In the genomic region with DNA sequence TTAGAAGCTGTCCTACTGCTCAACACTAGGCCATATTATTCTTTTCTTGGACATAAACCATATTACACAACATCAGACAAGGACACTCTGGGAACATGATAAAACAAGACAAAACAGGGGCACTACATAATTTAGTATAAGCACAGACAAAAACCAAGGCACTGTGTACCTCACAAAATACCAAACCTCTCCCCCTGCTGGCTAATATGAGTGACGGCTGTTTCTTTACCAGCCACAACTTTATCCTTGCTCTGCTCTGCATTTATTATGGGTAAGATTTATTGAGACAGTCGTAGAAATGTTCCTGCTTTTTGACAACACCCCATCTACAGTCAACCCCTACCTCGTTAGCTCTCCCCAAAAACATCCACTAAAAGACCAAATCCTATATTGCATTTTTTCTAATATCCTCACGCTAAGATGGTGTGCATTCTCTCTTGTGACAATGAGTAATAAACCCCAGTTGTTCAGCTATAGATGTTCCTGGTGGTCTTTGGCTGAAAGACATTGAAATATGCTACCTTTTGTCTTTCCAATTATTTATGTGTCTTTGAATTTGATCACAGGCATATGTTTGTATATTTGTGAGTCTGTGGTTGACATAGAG, we compare ENCODE assay signal across 9 cellular contexts. TPM values are rescaled to one million over a fixed set of nuclear protein-coding genes. Genes with fewer than 3 reads are reported as not detected.
A peak's percentile ranks its signal among the peaks of the same experiment; 100 is the strongest.
DNase-seq lines count a peak whose midpoint lies in the region; TF ChIP-seq lines count a peak whose summit lies in the region.
"Had no signal": no experiment of that assay in that cellular context is flagged by ENCODE, and none has a peak within 500 bp of the region (broad histone marks: within the 10 kb centered on the region; RNA-seq: fewer than 3 reads in every experiment).

No MANE protein-coding gene starts in this region.

- H3K27ac ChIP-seq in spleen (no peak overlapping the region), sigmoid colon (no peak overlapping the region), prostate gland (no peak overlapping the region)
- H3K27ac ChIP-seq: SJCRH30 had no signal

- H3K4me1 ChIP-seq in spleen: no peaks in the 10 kb centered on the region
- no peaks in the 10 kb centered on the region for H3K4me1 ChIP-seq in sigmoid colon
- H3K4me1 ChIP-seq in prostate gland (replicated peaks): no peaks in the 10 kb centered on the region

- no peak for TF ChIP-seq EP300 in sigmoid colon (IDR thresholded peaks at IDR 0.05)

- H3K27me3 ChIP-seq in spleen (replicated peaks in 1 of 7) (no peaks in the 10 kb centered on the region), sigmoid colon (no peaks in the 10 kb centered on the region), prostate gland (replicated peaks; ENCODE audit: insufficient read depth) (no peaks in the 10 kb centered on the region)
- H3K27me3 ChIP-seq: SJCRH30 had no signal

- H3K9me3 ChIP-seq in spleen (no peaks in the 10 kb centered on the region), sigmoid colon (no peaks in the 10 kb centered on the region), prostate gland (no peaks in the 10 kb centered on the region)
- H3K9me3 ChIP-seq: SJCRH30 had no signal

- peaks cover 0 to 19% (median 4%) of the 10 kb centered on the region in 6 donors for H3K36me3 ChIP-seq in spleen
- H3K36me3 ChIP-seq in sigmoid colon: peaks cover 0 to 5% (median 0%) of the 10 kb centered on the region in 4 donors
- no peaks in the 10 kb centered on the region for H3K36me3 ChIP-seq in prostate gland
- H3K36me3 ChIP-seq: SJCRH30 had no signal

- TF ChIP-seq POLR2A in erythroblast (IDR thresholded peaks at IDR 0.05; ENCODE audit: low read length) (no peak), spleen (IDR thresholded peaks at IDR 0.05) (no peak), sigmoid colon (IDR thresholded peaks at IDR 0.05) (no peak), prostate gland (IDR thresholded peaks at IDR 0.05) (no peak)

- peak; percentile 2 for DNase-seq in NCI-H510A treated with DMSO at 0.1 percent for 48 hours (lab: John Stamatoyannopoulos, UW)
- DNase-seq in NCI-H510A (lab: John Stamatoyannopoulos, UW): no peak
- peak; percentile 59 for DNase-seq in OCI-M1 (lab: John Stamatoyannopoulos, UW)
- DNase-seq in erythroblast (lab: John Stamatoyannopoulos, UW): peak; percentile 19 to 38
- DNase-seq in spleen: no peak
- no peak for DNase-seq in sigmoid colon
- DNase-seq in prostate gland (ENCODE audit: low spot score): no peak
- DNase-seq in UCSD-AML1 (lab: John Stamatoyannopoulos, UW; ENCODE audit: unreplicated experiment): no peak

- peak in 8 of 11 experiments; percentile 6 to 42 (median 30) for TF ChIP-seq CTCF in spleen (IDR thresholded peaks at IDR 0.05 in 8 of 11, conservative IDR thresholded peaks at IDR 0.05 in 3 of 11)
- peak in 1 of 4 experiments; percentile 10 for TF ChIP-seq CTCF in sigmoid colon (IDR thresholded peaks at IDR 0.05)
- TF ChIP-seq CTCF in prostate gland (IDR thresholded peaks at IDR 0.05): peak in 2 of 4 experiments; percentile 24 to 39

- 42 to 75% (median 48%) methylated on average over 4 of the region's 4 CpGs for WGBS in spleen, 5 donors
- WGBS in sigmoid colon, 2 donors: 41 to 57% methylated on average over 4 of the region's 4 CpGs
- 46% methylated on average over 4 of the region's 4 CpGs for WGBS in prostate gland

- intact Hi-C loops in spleen (cut with DNase I; ENCODE audit: low total_unique reads): no loop called here
- intact Hi-C loops in sigmoid colon (cut with DNase I): no loop called here
- intact Hi-C loops in prostate gland (cut with DNase I): no loop called here

- H3K4me3 ChIP-seq in spleen (no peak overlapping the region), sigmoid colon (no peak overlapping the region), prostate gland (no peak overlapping the region)
- H3K4me3 ChIP-seq: SJCRH30 had no signal

RNA-seq across cellular contexts. Expression of a gene that starts 23.8 kb away (rescaled TPM):
- 10 to 100 TPM; 21.0 to 36.9 (median 22.8) TPM for total RNA-seq in spleen
- 10 to 100 TPM; 62.6 to 78.6 (median 72.9) TPM for polyA plus RNA-seq in spleen
- 10 to 100 TPM; 11.1 to 29.3 (median 23.3) TPM for total RNA-seq in sigmoid colon
- 10 to 100 TPM; 33.3 to 70.3 (median 61.7) TPM for polyA plus RNA-seq in sigmoid colon
- 10 to 100 TPM; 31.9 to 36.3 TPM for total RNA-seq in prostate gland

RNA-seq across cellular contexts. Expression of a gene that starts 29.7 kb away (rescaled TPM):
- total RNA-seq in spleen: 10 to 100 TPM; 39.3 to 50.7 (median 42.1) TPM
- 10 to 100 TPM; 31.1 to 45.5 (median 40.0) TPM for polyA plus RNA-seq in spleen
- 10 to 100 TPM; 36.8 to 45.7 (median 42.2) TPM for total RNA-seq in sigmoid colon
- 100 to 1,000 TPM in 2 of 3 donors, 10 to 100 TPM in 1; 89.8 to 144 (median 107) TPM for polyA plus RNA-seq in sigmoid colon
- total RNA-seq in prostate gland: 10 to 100 TPM; 49.7 to 59.3 TPM

RNA-seq across cellular contexts. Expression of a gene that starts 38.3 kb away (rescaled TPM):
- total RNA-seq in spleen (not detected), sigmoid colon (not detected), prostate gland (10 to 100 TPM in 1 of 2 donors, 1 to 10 TPM in 1; 9.0 to 29.1 TPM)
- polyA plus RNA-seq in spleen (not detected), sigmoid colon (1 to 10 TPM in 1 of 3 donors, under 1 TPM in 2; 0.44 to 2.3 (median 0.60) TPM)
- total RNA-seq: SJCRH30 had no signal

Comparison
In these comparisons a context has a peak if more than half of its experiments do, and no peak if none do; other contexts are left out.
1. DNase-seq: peak in NCI-H510A treated with DMSO at 0.1 percent for 48 hours (single experiment), OCI-M1 (single experiment) and erythroblast (2 of 2); none in NCI-H510A (single experiment), spleen (single experiment), sigmoid colon (single experiment), prostate gland (single experiment) and UCSD-AML1 (single experiment).
2. RNA of a gene that starts 38.3 kb away (total RNA-seq): 9.0 to 29.1 TPM in prostate gland; not detected in spleen and not detected in sigmoid colon; every median in the first group is over 4 times any median in the second.